ENCODE assay signal across 34 cellular contexts in genomic region chr1:193489191-193489590, GRCh38.
"Had no signal": no experiment of that assay in that cellular context is flagged by ENCODE, and none has a peak within 500 bp of the region (broad histone marks: within the 10 kb centered on the region; RNA-seq: fewer than 3 reads in every experiment).

No MANE protein-coding gene starts in this region.

- H3K27ac Mint-ChIP-seq: activated CD4-positive, alpha-beta memory T cell treated with anti-CD3 and anti-CD28 coated beads, Interleukin-2, amount 10 ng/mL, durations not matched to agents 7 days and 5 days; activated CD4-positive, alpha-beta T cell treated with anti-CD3 and anti-CD28 coated beads for 36 hours; activated CD4-positive, alpha-beta T cell treated with anti-CD3 and anti-CD28 coated beads, Interleukin-2, amount 10 ng/mL, durations not matched to agents 7 days and 5 days; activated CD8-positive, alpha-beta memory T cell treated with anti-CD3 and anti-CD28 coated beads, Interleukin-2, amount 10 ng/mL, durations not matched to agents 7 days and 5 days; activated naive CD4-positive, alpha-beta T cell treated with anti-CD3 and anti-CD28 coated beads for 36 hours; activated naive CD4-positive, alpha-beta T cell treated with anti-CD3 and anti-CD28 coated beads, Interleukin-2, amount 50 U/mL, for 72 hours; activated naive CD8-positive, alpha-beta T cell treated with anti-CD3 and anti-CD28 coated beads for 36 hours; activated T-cell treated with anti-CD3 and anti-CD28 coated beads, Interleukin-2, amount 50 U/mL, for 24 hours; T-helper 2 cell treated with Interferon-gamma antibody and Interleukin-4, amounts not matched to agents 5 μg/mL and 100 μg/mL, for 36 hours; WTC11 had no signal

- H3K4me1 ChIP-seq: adrenal gland, body of pancreas, breast epithelium had no signal

- H3K36me3 Mint-ChIP-seq: WTC11 had no signal

- H3K27ac ChIP-seq: adrenal gland, body of pancreas, brain microvascular endothelial cell, breast epithelium, WERI-Rb-1 had no signal

- DNase-seq: activated CD4-positive, alpha-beta memory T cell treated with anti-CD3 and anti-CD28 coated beads, Interleukin-2, amount 10 ng/mL, durations not matched to agents 7 days and 5 days; activated CD4-positive, alpha-beta T cell treated with anti-CD3 and anti-CD28 coated beads for 1 hour; activated CD4-positive, alpha-beta T cell treated with anti-CD3 and anti-CD28 coated beads for 36 hours; activated CD4-positive, alpha-beta T cell treated with anti-CD3 and anti-CD28 coated beads for 48 hours; activated CD4-positive, alpha-beta T cell treated with anti-CD3 and anti-CD28 coated beads, Interleukin-2, amount 10 ng/mL, durations not matched to agents 7 days and 5 days; activated CD4-positive, alpha-beta T cell treated with anti-CD3 and anti-CD28 coated beads, Interleukin-2, amount 50 U/mL, for 48 hours; activated CD4-positive, CD25-positive, alpha-beta regulatory T cell; activated CD8-positive, alpha-beta memory T cell treated with anti-CD3 and anti-CD28 coated beads for 24 hours; activated CD8-positive, alpha-beta memory T cell treated with anti-CD3 and anti-CD28 coated beads, Interleukin-2, amount 10 ng/mL, durations not matched to agents 7 days and 5 days; activated CD8-positive, alpha-beta memory T cell treated with anti-CD3 and anti-CD28 coated beads, Interleukin-2, amount 50 U/mL, for 48 hours; activated CD8-positive, alpha-beta T cell treated with anti-CD3 and anti-CD28 coated beads, Interleukin-2, amount 10 ng/mL, durations not matched to agents 7 days and 5 days; activated effector memory CD4-positive, alpha-beta T cell treated with anti-CD3 and anti-CD28 coated beads, Interleukin-2, amount 50 U/mL, for 16 hours; activated gamma-delta T cell treated with Interleukin-2 at 50 U/mL for 16 hours; activated naive CD4-positive, alpha-beta T cell; activated naive CD4-positive, alpha-beta T cell treated with anti-CD3 and anti-CD28 coated beads for 36 hours; activated naive CD4-positive, alpha-beta T cell treated with anti-CD3 and anti-CD28 coated beads, Interleukin-2, amount 50 U/mL, for 16 hours; activated naive CD8-positive, alpha-beta T cell treated with anti-CD3 and anti-CD28 coated beads for 36 hours; activated T-cell treated with anti-CD3 and anti-CD28 coated beads, Interleukin-2, amount 50 U/mL, for 24 hours; activated T-cell treated with anti-CD3 and anti-CD28 coated beads, Interleukin-2, amount 50 U/mL, for 48 hours; adrenal gland; amniotic stem cell; aorta; body of pancreas; brain microvascular endothelial cell; central memory CD4-positive, alpha-beta T cell; T-cell; T-helper 2 cell; T-helper 9 cell; WERI-Rb-1 had no signal

- H3K9me3 ChIP-seq: adrenal gland, body of pancreas had no signal

- H3K4me3 Mint-ChIP-seq: activated CD4-positive, alpha-beta memory T cell treated with anti-CD3 and anti-CD28 coated beads, Interleukin-2, amount 10 ng/mL, durations not matched to agents 7 days and 5 days; activated CD4-positive, alpha-beta T cell treated with anti-CD3 and anti-CD28 coated beads for 36 hours; activated CD4-positive, alpha-beta T cell treated with anti-CD3 and anti-CD28 coated beads, Interleukin-2, amount 10 ng/mL, durations not matched to agents 7 days and 5 days; activated CD8-positive, alpha-beta memory T cell treated with anti-CD3 and anti-CD28 coated beads, Interleukin-2, amount 10 ng/mL, durations not matched to agents 7 days and 5 days; activated CD8-positive, alpha-beta T cell treated with anti-CD3 and anti-CD28 coated beads, Interleukin-2, amount 10 ng/mL, durations not matched to agents 7 days and 5 days; activated naive CD4-positive, alpha-beta T cell treated with anti-CD3 and anti-CD28 coated beads for 36 hours; activated naive CD8-positive, alpha-beta T cell treated with anti-CD3 and anti-CD28 coated beads for 36 hours; activated T-cell treated with anti-CD3 and anti-CD28 coated beads, Interleukin-2, amount 50 U/mL, for 24 hours; T-cell; T-helper 2 cell treated with Interferon-gamma antibody and Interleukin-4, amounts not matched to agents 5 μg/mL and 100 μg/mL, for 36 hours; WTC11 had no signal

- H3K36me3 ChIP-seq: adrenal gland, brain microvascular endothelial cell, breast epithelium, WERI-Rb-1 had no signal

- H3K4me3 ChIP-seq: adrenal gland, body of pancreas, breast epithelium had no signal

- H3K27me3 ChIP-seq: adrenal gland, body of pancreas, brain microvascular endothelial cell, breast epithelium had no signal

- H3K27me3 Mint-ChIP-seq: activated CD4-positive, alpha-beta memory T cell treated with anti-CD3 and anti-CD28 coated beads, Interleukin-2, amount 10 ng/mL, durations not matched to agents 7 days and 5 days; activated CD4-positive, alpha-beta T cell treated with anti-CD3 and anti-CD28 coated beads for 36 hours; activated CD4-positive, alpha-beta T cell treated with anti-CD3 and anti-CD28 coated beads, Interleukin-2, amount 10 ng/mL, durations not matched to agents 7 days and 5 days; activated CD8-positive, alpha-beta memory T cell treated with anti-CD3 and anti-CD28 coated beads, Interleukin-2, amount 10 ng/mL, durations not matched to agents 7 days and 5 days; activated naive CD8-positive, alpha-beta T cell treated with anti-CD3 and anti-CD28 coated beads for 36 hours; activated T-cell treated with anti-CD3 and anti-CD28 coated beads, Interleukin-2, amount 50 U/mL, for 24 hours; T-cell had no signal

- ATAC-seq: activated CD4-positive, alpha-beta T cell treated with anti-CD3 and anti-CD28 coated beads for 36 hours; activated CD4-positive, CD25-positive, alpha-beta regulatory T cell treated with anti-CD3 and anti-CD28 coated beads, Interleukin-2, amount 50 U/mL, for 24 hours; activated CD8-positive, alpha-beta memory T cell treated with anti-CD3 and anti-CD28 coated beads, Interleukin-2, amount 10 ng/mL, durations not matched to agents 7 days and 5 days; activated CD8-positive, alpha-beta T cell treated with anti-CD3 and anti-CD28 coated beads, Interleukin-2, amount 10 ng/mL, durations not matched to agents 7 days and 5 days; activated naive CD4-positive, alpha-beta T cell treated with anti-CD3 and anti-CD28 coated beads, Interleukin-2, amount 50 U/mL, for 72 hours; body of pancreas; T-cell; WTC11 had no signal
